Comparison of ENCODE assay signal across 8 cellular contexts in the genomic region with DNA sequence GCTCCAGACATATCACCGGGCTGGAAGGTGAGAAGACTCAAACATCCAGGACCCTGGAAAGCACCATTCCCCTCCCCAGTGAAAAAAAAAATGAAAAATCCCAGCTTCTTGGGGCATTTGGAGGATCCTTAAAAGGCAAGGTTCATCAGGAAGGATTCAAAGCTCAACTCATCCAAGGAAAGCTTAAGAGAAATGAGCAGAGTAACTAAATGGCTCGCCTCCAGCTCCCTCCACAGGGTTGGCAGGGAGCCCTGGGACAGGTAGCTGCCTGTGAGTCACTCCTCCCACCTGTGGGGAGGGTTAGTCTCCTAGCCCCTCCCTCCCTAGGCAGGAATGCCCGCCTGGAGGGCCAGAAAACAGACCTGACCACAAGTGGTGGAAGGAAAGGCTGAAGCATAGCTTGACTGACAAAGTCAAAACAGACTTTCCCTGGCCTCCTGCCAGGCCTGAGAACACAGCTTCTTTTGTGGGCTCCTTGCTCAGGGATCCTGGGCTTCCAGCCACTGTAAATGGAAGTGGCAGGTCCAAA. TPM values are rescaled to one million over a fixed set of nuclear protein-coding genes. Genes with fewer than 3 reads are reported as not detected.
A peak's percentile ranks its signal among the peaks of the same experiment; 100 is the strongest.
DNase-seq lines count a peak whose midpoint lies in the region; ATAC-seq and TF ChIP-seq lines count a peak whose summit lies in the region.

No MANE protein-coding gene starts in this region.

- H3K36me3 ChIP-seq in subcutaneous abdominal adipose tissue (ENCODE audit: control insufficient read depth in 5 of 5, insufficient read depth in 5 of 5, low read length in 5 of 5), result no peaks in the 10 kb centered on the region

- peak overlapping the region in 6 of 7 donors; percentile 38 to 99 (median 97) for H3K27ac Mint-ChIP-seq in CD14-positive monocyte

- no peaks in the 10 kb centered on the region for H3K9me3 ChIP-seq in subcutaneous abdominal adipose tissue (ENCODE audit: control insufficient read depth in 5 of 5, low read length in 5 of 5)

- no peak overlapping the region for H3K4me3 ChIP-seq in cardiac fibroblast (replicated peaks in 1 of 2; ENCODE audit: low read depth in 2 of 2, low read length in 2 of 2)
- no peak overlapping the region for H3K4me3 ChIP-seq in subcutaneous abdominal adipose tissue (ENCODE audit: low read depth in 1 of 5, low read length in 5 of 5)

- peak; percentile 64 for DNase-seq in CD14-positive monocyte (ENCODE audit: low spot score)
- peak; percentile 99 for DNase-seq in SW480 (ENCODE audit: low spot score)
- DNase-seq in cardiac fibroblast (ENCODE audit: low read depth in 2 of 2), result peak; percentile 43 to 75
- DNase-seq in medulla oblongata (ENCODE audit: extremely low spot score), result peak; percentile 98
- no peak for DNase-seq in GOT3 (lab: John Stamatoyannopoulos, UW)

- H3K36me3 Mint-ChIP-seq in CD14-positive monocyte, result peaks cover 9 to 21% of the 10 kb centered on the region in 2 donors

- no peak overlapping the region for H3K4me3 Mint-ChIP-seq in CD14-positive monocyte

- H3K27ac ChIP-seq in subcutaneous abdominal adipose tissue (ENCODE audit: low read depth, low read length), result peak overlapping the region; percentile 65

- TF ChIP-seq CTCF in CD14-positive monocyte (IDR thresholded peaks at IDR 0.05) (no peak), cardiac fibroblast (IDR thresholded peaks at IDR 0.05; ENCODE audit: low read depth, low read length) (no peak)

- peaks cover 13 to 66% (median 57%) of the 10 kb centered on the region in 5 donors for H3K4me1 ChIP-seq in subcutaneous abdominal adipose tissue (ENCODE audit: control insufficient read depth in 5 of 5, insufficient read depth in 5 of 5, low read length in 5 of 5)

- ATAC-seq in HG03060 (IDR thresholded peaks at IDR 0.05; ENCODE audit: low read depth, unreplicated experiment), result peak; percentile 34
- ATAC-seq in GM19395 (IDR thresholded peaks at IDR 0.05; ENCODE audit: unreplicated experiment), result no peak

- intact Hi-C loops in CD14-positive monocyte (cut with micrococcal nuclease), result no loop called here

- peaks cover 40 to 55% (median 42%) of the 10 kb centered on the region in 3 donors for H3K27me3 Mint-ChIP-seq in CD14-positive monocyte (ENCODE audit: low read depth in 3 of 3)

- H3K9me3 Mint-ChIP-seq in CD14-positive monocyte, result peaks cover 0 to 4% (median 0%) of the 10 kb centered on the region in 7 donors

- H3K27me3 ChIP-seq in subcutaneous abdominal adipose tissue (ENCODE audit: control insufficient read depth in 5 of 5, insufficient read depth in 4 of 5, low read length in 5 of 5), result peaks cover 0 to 4% (median 0%) of the 10 kb centered on the region in 5 donors

- H3K9ac ChIP-seq in subcutaneous abdominal adipose tissue (ENCODE audit: low read length in 5 of 5), result peak overlapping the region in 1 of 5 donors; percentile 1

- H3K4me1 Mint-ChIP-seq in CD14-positive monocyte, result peaks cover 72% of the 10 kb centered on the region

RNA-seq across cellular contexts. Expression of gene LAMB3, which starts 0.7 kb away (rescaled TPM):
- under 1 TPM; 0.30 to 0.67 TPM for polyA plus RNA-seq in CD14-positive monocyte

RNA-seq across cellular contexts. Expression of gene G0S2, which starts 22.3 kb away (rescaled TPM):
- polyA plus RNA-seq in CD14-positive monocyte, result 100 to 1,000 TPM; 176 to 373 TPM

RNA-seq across cellular contexts. Expression of gene HSD11B1, which starts 51.7 kb away (rescaled TPM):
- polyA plus RNA-seq in CD14-positive monocyte, result not detected
